13 cellular contexts compared by ENCODE assay signal in the genomic region with DNA sequence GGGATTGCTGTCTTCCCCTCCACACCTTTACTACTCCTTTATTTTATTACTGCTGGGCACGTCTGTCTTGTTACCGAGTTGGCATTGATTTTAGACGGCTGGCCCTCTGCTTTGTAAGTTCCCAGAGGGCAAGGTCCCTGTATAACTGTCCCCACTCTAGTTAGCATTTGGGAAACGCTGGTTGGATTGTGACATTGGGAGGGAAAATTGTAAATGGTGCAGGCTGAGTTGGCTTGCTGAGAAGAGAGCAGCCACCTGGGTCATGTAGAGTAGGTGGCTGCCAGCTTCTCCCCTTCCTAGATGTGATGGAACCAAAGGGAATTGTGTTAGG. TPM values are rescaled to one million over a fixed set of nuclear protein-coding genes. Genes with fewer than 3 reads are reported as not detected.
DNase-seq lines count a peak whose midpoint lies in the region; ATAC-seq, FAIRE-seq and TF ChIP-seq lines count a peak whose summit lies in the region.
"Had no signal": no experiment of that assay in that cellular context is flagged by ENCODE, and none has a peak within 500 bp of the region (broad histone marks: within the 10 kb centered on the region; RNA-seq: fewer than 3 reads in every experiment).

No MANE protein-coding gene starts in this region.

- TF ChIP-seq CTCF in CD8-positive, alpha-beta T cell (IDR thresholded peaks at IDR 0.05) = no peak
- no peak for TF ChIP-seq CTCF in IMR-90 (conservative IDR thresholded peaks at IDR 0.05; ENCODE audit: low read depth, low read length)
- no peak for TF ChIP-seq CTCF in astrocyte (IDR thresholded peaks at IDR 0.05; ENCODE audit: insufficient read depth, low read depth, low read length)
- TF ChIP-seq CTCF in GM13977 (IDR thresholded peaks at IDR 0.05; ENCODE audit: extremely low read depth, insufficient read depth, missing control alignments) = no peak

- no peak for TF ChIP-seq POLR2A in IMR-90 (IDR thresholded peaks at IDR 0.05; ENCODE audit: low read depth, low read length)

- no peak overlapping the region for H3K56ac ChIP-seq in IMR-90 (ENCODE audit: extremely low read depth, insufficient read depth, low read length)

- H4K20me1 ChIP-seq in IMR-90 (ENCODE audit: insufficient read depth, low read length) (no peaks in the 10 kb centered on the region), astrocyte (ENCODE audit: insufficient read depth, low read length) (no peaks in the 10 kb centered on the region)

- H2AFZ ChIP-seq in IMR-90 (replicated peaks; ENCODE audit: low read length, poor library complexity) (no peak overlapping the region), astrocyte (ENCODE audit: low read depth, low read length) (no peak overlapping the region)

- no peaks in the 10 kb centered on the region for H3K9me3 Mint-ChIP-seq in CD8-positive, alpha-beta T cell
- H3K9me3 Mint-ChIP-seq in astrocyte (ENCODE audit: unreplicated experiment) = no peaks in the 10 kb centered on the region
- H3K9me3 Mint-ChIP-seq in natural killer cell treated with Interleukin-12 subunit alpha and Interleukin-12 subunit beta and Interleukin-15 and Interleukin-18, amount 100 ng/mL, for 72 hours = no peaks in the 10 kb centered on the region

- H3K27ac Mint-ChIP-seq in CD8-positive, alpha-beta T cell = peak overlapping the region; percentile 30
- no peak overlapping the region for H3K27ac Mint-ChIP-seq in astrocyte (ENCODE audit: unreplicated experiment)
- peak overlapping the region in 1 of 2 donors; percentile 5 for H3K27ac Mint-ChIP-seq in natural killer cell treated with Interleukin-12 subunit alpha and Interleukin-12 subunit beta and Interleukin-15 and Interleukin-18, amount 100 ng/mL, for 72 hours

- peaks cover 37 to 53% of the 10 kb centered on the region in 2 experiments for H3K79me1 ChIP-seq in IMR-90 (ENCODE audit: low read depth in 1 of 2, low read length in 2 of 2)

- POLR2A ChIA-PET in CD8-positive, alpha-beta T cell (lab: Charles Lee) = no interaction called here
- POLR2A ChIA-PET in IMR-90 (lab: Charles Lee; ENCODE audit: unreplicated experiment) = interaction anchor here (0.5 kb wide), 1 partner anchor 122 kb away, joined by 34 read pairs; no protein-coding TSS in a partner anchor

- dilution Hi-C loops in IMR-90 (cut with HindIII; ENCODE audit: low sequenced_read_pairs, unreplicated experiment) = no loop called here

- H3K18ac ChIP-seq in IMR-90 (ENCODE audit: low read depth, low read length) = no peak overlapping the region

- peaks cover 33% of the 10 kb centered on the region for H3K79me2 ChIP-seq in astrocyte (ENCODE audit: insufficient read depth, low read length)

- no peaks in the 10 kb centered on the region for H3K27me3 Mint-ChIP-seq in CD8-positive, alpha-beta T cell (ENCODE audit: low read depth)
- H3K27me3 Mint-ChIP-seq in astrocyte (ENCODE audit: low read depth, unreplicated experiment) = no peaks in the 10 kb centered on the region
- no peaks in the 10 kb centered on the region for H3K27me3 Mint-ChIP-seq in natural killer cell treated with Interleukin-12 subunit alpha and Interleukin-12 subunit beta and Interleukin-15 and Interleukin-18, amount 100 ng/mL, for 72 hours

- no peak overlapping the region for H4K5ac ChIP-seq in IMR-90 (ENCODE audit: low read depth, low read length)

- H3K14ac ChIP-seq in IMR-90 (replicated peaks; ENCODE audit: low read depth, low read length) = no peak overlapping the region

- ATAC-seq in CD8-positive, alpha-beta T cell = no peak
- ATAC-seq in IMR-90 (ENCODE audit: low read depth) (no peak), GM21528 (IDR thresholded peaks at IDR 0.05; ENCODE audit: low FRiP score, unreplicated experiment) (no peak)
- no peak for ATAC-seq in natural killer cell treated with Interleukin-12 subunit alpha and Interleukin-12 subunit beta and Interleukin-15 and Interleukin-18, amount 100 ng/mL, for 72 hours
- ATAC-seq: mucosa of descending colon had no signal

- H2BK20ac ChIP-seq in IMR-90 (ENCODE audit: low read depth, low read length) = no peak overlapping the region

- no peak overlapping the region for H3K4me3 ChIP-seq in CD8-positive, alpha-beta T cell (ENCODE audit: low read depth, low read length)
- H3K4me3 ChIP-seq in IMR-90 (ENCODE audit: insufficient read depth, low read depth, low read length) (no peak overlapping the region), astrocyte (ENCODE audit: insufficient read depth, low read depth, low read length) (no peak overlapping the region)
- H3K4me3 ChIP-seq: mucosa of descending colon had no signal

- H3K9me1 ChIP-seq in IMR-90 (ENCODE audit: insufficient read depth, low read length) = peaks cover 20% of the 10 kb centered on the region; the same call in 1 of the 2 replicates

- in situ Hi-C loops in IMR-90 (cut with MboI; ENCODE audit: low sequenced_read_pairs) (loop anchor here (10.0 kb wide), 1 partner anchor 114 kb away; no protein-coding TSS in a partner anchor), GM13977 (cut with MboI; ENCODE audit: low pct_unique_long_range_greater_than_20kb, low sequenced_read_pairs, unreplicated experiment) (no loop called here)

- H3K4me2 ChIP-seq in IMR-90 (ENCODE audit: low read depth, low read length) (no peak overlapping the region), astrocyte (ENCODE audit: low read length) (no peak overlapping the region)

- CTCF ChIA-PET in CD8-positive, alpha-beta T cell (lab: Charles Lee) = interaction anchor here (1.3 kb wide), 1 partner anchor 94 kb away, joined by 3 read pairs; no protein-coding TSS in a partner anchor
- CTCF ChIA-PET in IMR-90 (lab: Yijun Ruan, JAX) = no interaction called here

- peaks cover 43% of the 10 kb centered on the region for H3K4me1 ChIP-seq in CD8-positive, alpha-beta T cell (ENCODE audit: insufficient read depth, low read length)
- H3K4me1 ChIP-seq in IMR-90 (ENCODE audit: control insufficient read depth, insufficient read depth, low read length) = peaks cover 12% of the 10 kb centered on the region
- H3K4me1 ChIP-seq in astrocyte (ENCODE audit: insufficient read depth, low read length) = peaks cover 22% of the 10 kb centered on the region

- no peak overlapping the region for H2AK5ac ChIP-seq in IMR-90 (ENCODE audit: low read depth, low read length)

- no TSS peak for BruUV-seq in IMR-90 (replicated peaks; lab: Mats Ljungman, UMichigan)

- no peaks in the 10 kb centered on the region for H3K27me3 ChIP-seq in CD8-positive, alpha-beta T cell (ENCODE audit: insufficient read depth, low read length)
- H3K27me3 ChIP-seq in IMR-90 (ENCODE audit: control insufficient read depth, insufficient read depth, low read length) (no peaks in the 10 kb centered on the region), astrocyte (ENCODE audit: insufficient read depth, low read length) (no peaks in the 10 kb centered on the region)
- H3K27me3 ChIP-seq: stomach had no signal

- no peak overlapping the region for H2BK5ac ChIP-seq in IMR-90 (ENCODE audit: low read depth, low read length, poor library complexity, severe bottlenecking)

- no peak for DNase-seq in CD8-positive, alpha-beta T cell
- no peak for DNase-seq in IMR-90
- DNase-seq in astrocyte (ENCODE audit: low read depth) = no peak
- DNase-seq in natural killer cell treated with Interleukin-12 subunit alpha and Interleukin-12 subunit beta and Interleukin-15 and Interleukin-18, amount 100 ng/mL, for 72 hours (ENCODE audit: low spot score) = no peak
- no peak for DNase-seq in ecto neural progenitor cell (ENCODE audit: low spot score)
- no peak for DNase-seq in GM13977 (ENCODE audit: low spot score)
- DNase-seq: NCI-H1930, NCI-H82, stomach had no signal

- no peaks in the 10 kb centered on the region for H3K9me3 ChIP-seq in CD8-positive, alpha-beta T cell (ENCODE audit: low read length)
- no peaks in the 10 kb centered on the region for H3K9me3 ChIP-seq in IMR-90 (ENCODE audit: control insufficient read depth, insufficient read depth, low read length)
- H3K9me3 ChIP-seq in astrocyte (ENCODE audit: insufficient read depth, low read depth, low read length) = no peaks in the 10 kb centered on the region
- H3K9me3 ChIP-seq: mucosa of descending colon, stomach had no signal

- H2BK15ac ChIP-seq in IMR-90 (ENCODE audit: low read depth, low read length) = no peak overlapping the region

- H3K4me3 Mint-ChIP-seq in CD8-positive, alpha-beta T cell = peak overlapping the region; percentile 71
- peak overlapping the region; percentile 90 for H3K4me3 Mint-ChIP-seq in astrocyte (ENCODE audit: unreplicated experiment)
- peak overlapping the region; percentile 53 for H3K4me3 Mint-ChIP-seq in natural killer cell treated with Interleukin-12 subunit alpha and Interleukin-12 subunit beta and Interleukin-15 and Interleukin-18, amount 100 ng/mL, for 72 hours

- H3K23ac ChIP-seq in IMR-90 (ENCODE audit: low read depth, low read length) = peak overlapping the region; percentile 42; the same call in 1 of the 2 replicates

- no peak overlapping the region for H2BK120ac ChIP-seq in IMR-90 (ENCODE audit: low read depth, low read length)

- H3K36me3 ChIP-seq in CD8-positive, alpha-beta T cell (ENCODE audit: insufficient read depth, low read length) = peaks cover 3% of the 10 kb centered on the region
- H3K36me3 ChIP-seq in IMR-90 (ENCODE audit: control insufficient read depth, insufficient read depth, low read length) (peaks cover 3% of the 10 kb centered on the region; the same call in 1 of the 2 replicates), astrocyte (ENCODE audit: insufficient read depth, low read length) (no peaks in the 10 kb centered on the region)

- H3K4me1 Mint-ChIP-seq in CD8-positive, alpha-beta T cell (ENCODE audit: low read depth) = peaks cover 48% of the 10 kb centered on the region
- H3K4me1 Mint-ChIP-seq in astrocyte (ENCODE audit: low read depth, unreplicated experiment) = peaks cover 9% of the 10 kb centered on the region
- peaks cover 8 to 15% of the 10 kb centered on the region in 2 donors for H3K4me1 Mint-ChIP-seq in natural killer cell treated with Interleukin-12 subunit alpha and Interleukin-12 subunit beta and Interleukin-15 and Interleukin-18, amount 100 ng/mL, for 72 hours (ENCODE audit: low read depth in 2 of 2)

- H3K4ac ChIP-seq in IMR-90 (ENCODE audit: low read depth, low read length) = no peak overlapping the region; the same call in 1 of the 2 replicates

- no peak for TF ChIP-seq RAD21 in IMR-90 (IDR thresholded peaks at IDR 0.05; ENCODE audit: low read length)

- no peak overlapping the region for H3K27ac ChIP-seq in CD8-positive, alpha-beta T cell (ENCODE audit: low read depth, low read length)
- H3K27ac ChIP-seq in IMR-90 (ENCODE audit: insufficient read depth, low read length) (no peak overlapping the region), astrocyte (ENCODE audit: low read depth, low read length) (no peak overlapping the region)
- H3K27ac ChIP-seq: stomach had no signal

- intact Hi-C loops in CD8-positive, alpha-beta T cell (cut with DNase I, micrococcal nuclease) = loop anchor here in 1 of 2 experiments (5.0 kb wide), 1 partner anchor 91 kb away; no protein-coding TSS in a partner anchor
- intact Hi-C loops in IMR-90 (cut with micrococcal nuclease) = loop anchor here (10.0 kb wide), 1 partner anchor 124 kb away; the partner anchor contains the start of gene ATF4

- no peak overlapping the region for H4K8ac ChIP-seq in IMR-90 (ENCODE audit: low read depth in 2 of 2, low read length in 2 of 2)

- peak overlapping the region; percentile 23 for H2AK9ac ChIP-seq in IMR-90 (replicated peaks; ENCODE audit: low read depth, low read length, poor library complexity)

- no peak overlapping the region for H4K91ac ChIP-seq in IMR-90 (ENCODE audit: insufficient read depth, low read depth, low read length)

- no peak for FAIRE-seq in astrocyte (lab: Jason Lieb, UNC)
- FAIRE-seq: H54 had no signal

- peaks cover 36% of the 10 kb centered on the region for H3K36me3 Mint-ChIP-seq in CD8-positive, alpha-beta T cell
- H3K36me3 Mint-ChIP-seq in astrocyte (ENCODE audit: low read depth, unreplicated experiment) = peaks cover 12% of the 10 kb centered on the region
- no peaks in the 10 kb centered on the region for H3K36me3 Mint-ChIP-seq in natural killer cell treated with Interleukin-12 subunit alpha and Interleukin-12 subunit beta and Interleukin-15 and Interleukin-18, amount 100 ng/mL, for 72 hours

- no CpG with 5 or more reads among the region's 4 CpGs for WGBS in IMR-90 (ENCODE audit: extremely low coverage in 2 of 2, insufficient read length in 1 of 2), 2 experiments

- no peak overlapping the region for H3K9ac ChIP-seq in IMR-90 (ENCODE audit: low read depth, low read length)
- H3K9ac ChIP-seq in astrocyte (ENCODE audit: low read length) = no peak overlapping the region

RNA-seq across cellular contexts. Expression of gene TAB1, which starts 1.7 kb away (rescaled TPM):
- 10 to 100 TPM; 15.3 to 16.5 TPM for total RNA-seq in CD8-positive, alpha-beta T cell
- total RNA-seq in IMR-90 (2012; rRNA removed) = 7.2 and 9.9 TPM in 2 replicates
- 18.8 and 26.0 TPM in 2 replicates for polyA plus RNA-seq in IMR-90 (2012; rRNA removed)
- 32.3 and 42.2 TPM in 2 replicates for polyA plus RNA-seq in IMR-90 (2012; cell fraction: cytosol; rRNA removed)
- 24.3 and 49.5 TPM in 2 replicates for polyA plus RNA-seq in IMR-90 (2012; cell fraction: nucleus; rRNA removed; ENCODE audit: low replicate concordance)
- total RNA-seq in astrocyte = 13.4 and 13.8 TPM in 2 replicates
- 10 to 100 TPM; 20.8 to 38.9 TPM for total RNA-seq in natural killer cell treated with Interleukin-12 subunit alpha and Interleukin-12 subunit beta and Interleukin-15 and Interleukin-18, amount 100 ng/mL, for 72 hours

RNA-seq across cellular contexts. Expression of gene SYNGR1, which starts 51.5 kb away (rescaled TPM):
- total RNA-seq in CD8-positive, alpha-beta T cell = 1 to 10 TPM; 1.9 to 2.6 TPM
- total RNA-seq in IMR-90 (2012; rRNA removed) (6.3 and 19.7 TPM in 2 replicates), astrocyte (12.0 and 14.1 TPM in 2 replicates)
- 81.5 and 82.8 TPM in 2 replicates for polyA plus RNA-seq in IMR-90 (2012; rRNA removed)
- polyA plus RNA-seq in IMR-90 (2012; cell fraction: cytosol; rRNA removed) = 12.5 and 103 TPM in 2 replicates
- 69.4 and 179 TPM in 2 replicates for polyA plus RNA-seq in IMR-90 (2012; cell fraction: nucleus; rRNA removed; ENCODE audit: low replicate concordance)
- 1 to 10 TPM; 1.1 to 2.0 TPM for total RNA-seq in natural killer cell treated with Interleukin-12 subunit alpha and Interleukin-12 subunit beta and Interleukin-15 and Interleukin-18, amount 100 ng/mL, for 72 hours

RNA-seq across cellular contexts. Expression of gene MGAT3, which starts 55.5 kb away (rescaled TPM):
- under 1 TPM in 1 of 2 experiments, not detected in 1; 0.05 TPM for total RNA-seq in CD8-positive, alpha-beta T cell
- total RNA-seq in IMR-90 (2012; rRNA removed) (0.28 and 0.36 TPM in 2 replicates), astrocyte (7.9 and 9.7 TPM in 2 replicates)
- 1.1 TPM in 2 replicates for polyA plus RNA-seq in IMR-90 (2012; rRNA removed)
- 0.38 and 0.99 TPM in 2 replicates for polyA plus RNA-seq in IMR-90 (2012; cell fraction: cytosol; rRNA removed)
- 1.0 and 1.5 TPM in 2 replicates for polyA plus RNA-seq in IMR-90 (2012; cell fraction: nucleus; rRNA removed; ENCODE audit: low replicate concordance)
- 1 to 10 TPM in 1 of 2 donors, under 1 TPM in 1; 0.38 to 2.6 TPM for total RNA-seq in natural killer cell treated with Interleukin-12 subunit alpha and Interleukin-12 subunit beta and Interleukin-15 and Interleukin-18, amount 100 ng/mL, for 72 hours
- total RNA-seq: LHCN-M2 had no signal
